In genomic region chr14:22978873-22979671, GRCh38 we compare ENCODE assay signal across 1 cellular context.
TF ChIP-seq lines count a peak whose summit lies in the region.

No MANE protein-coding gene starts in this region.

TF ChIP-seq in HepG2, 621 proteins besides CTCF, POLR2A, EP300 and RAD21 (continued from another document and continues in another):
- TF ChIP-seq ZNF746 (CRISPR knock-in tag; IDR thresholded peaks at IDR 0.05) (no peak), ZNF580 (CRISPR knock-in tag; IDR thresholded peaks at IDR 0.05; ENCODE audit: borderline replicate concordance, low read depth) (0 out of 2 replicates have a peak, but pooled peaks have one; percentile 44), ZFP36L2 (CRISPR knock-in tag; IDR thresholded peaks at IDR 0.05) (no peak), ZKSCAN1 (IDR thresholded peaks at IDR 0.05; ENCODE audit: low read length) (no peak), FOXM1 (CRISPR knock-in tag; IDR thresholded peaks at IDR 0.05) (no peak), ZNF773 (CRISPR knock-in tag; IDR thresholded peaks at IDR 0.05; ENCODE audit: borderline replicate concordance) (no peak), ARHGAP35 (CRISPR knock-in tag; IDR thresholded peaks at IDR 0.05; ENCODE audit: borderline replicate concordance) (no peak; the same call in 1 of the 2 replicates), ZFP91 (CRISPR knock-in tag; IDR thresholded peaks at IDR 0.05; ENCODE audit: borderline replicate concordance) (no peak), ZNF672 (CRISPR knock-in tag; IDR thresholded peaks at IDR 0.05) (no peak), ZIK1 (CRISPR knock-in tag; IDR thresholded peaks at IDR 0.05; ENCODE audit: borderline replicate concordance, low read depth) (no peak; the same call in 1 of the 2 replicates), CERS6 (CRISPR knock-in tag; IDR thresholded peaks at IDR 0.05) (no peak), MYNN (CRISPR knock-in tag; IDR thresholded peaks at IDR 0.05; ENCODE audit: low read depth) (peak; percentile 60; the same call in 1 of the 2 replicates), MBNL3 (CRISPR knock-in tag; conservative IDR thresholded peaks at IDR 0.05) (no peak), ZBTB34 (CRISPR knock-in tag; IDR thresholded peaks at IDR 0.05) (no peak), PREB (CRISPR knock-in tag; IDR thresholded peaks at IDR 0.05) (no peak), GPBP1L1 (CRISPR knock-in tag; IDR thresholded peaks at IDR 0.05) (no peak), ATF4 (CRISPR knock-in tag; IDR thresholded peaks at IDR 0.05) (no peak), NKX3-1 (CRISPR knock-in tag; IDR thresholded peaks at IDR 0.05) (no peak), CENPX (CRISPR knock-in tag; IDR thresholded peaks at IDR 0.05) (no peak), SP2 (CRISPR knock-in tag; IDR thresholded peaks at IDR 0.05) (no peak), ELF3 (CRISPR knock-in tag; IDR thresholded peaks at IDR 0.05) (no peak), IKZF1 (IDR thresholded peaks at IDR 0.05) (no peak), RNF2 (conservative IDR thresholded peaks at IDR 0.05; ENCODE audit: low read depth) (no peak), IKZF5 (CRISPR knock-in tag; IDR thresholded peaks at IDR 0.05) (0 out of 2 replicates have a peak, but pooled peaks have one; percentile 17), ZNF264 (CRISPR knock-in tag; IDR thresholded peaks at IDR 0.05) (no peak), MED13 (CRISPR knock-in tag; IDR thresholded peaks at IDR 0.05) (no peak), ZNF256 (CRISPR knock-in tag; conservative IDR thresholded peaks at IDR 0.05) (no peak), ZNF816 (CRISPR knock-in tag; IDR thresholded peaks at IDR 0.05; ENCODE audit: borderline replicate concordance) (no peak), POGK (CRISPR knock-in tag; conservative IDR thresholded peaks at IDR 0.05) (no peak), BORCS8-MEF2B (CRISPR knock-in tag; IDR thresholded peaks at IDR 0.05) (no peak), ZBTB4 (CRISPR knock-in tag; IDR thresholded peaks at IDR 0.05; ENCODE audit: borderline replicate concordance) (0 out of 2 replicates have a peak, but pooled peaks have one; percentile 32), ZNF446 (CRISPR knock-in tag; IDR thresholded peaks at IDR 0.05) (no peak), ZNF678 (CRISPR knock-in tag; IDR thresholded peaks at IDR 0.05) (peak; percentile 91; the same call in 1 of the 2 replicates), SATB2 (CRISPR knock-in tag; IDR thresholded peaks at IDR 0.05) (no peak), ZNF652 (CRISPR knock-in tag; IDR thresholded peaks at IDR 0.05; ENCODE audit: borderline replicate concordance, low read depth) (no peak), TBP (CRISPR knock-in tag; IDR thresholded peaks at IDR 0.05) (no peak), MAZ (IDR thresholded peaks at IDR 0.05; ENCODE audit: borderline replicate concordance, low read depth, low read length) (peak; percentile 13; the same call in 1 of the 2 replicates), MAZ (CRISPR knock-in tag; IDR thresholded peaks at IDR 0.05; ENCODE audit: low read depth) (peak; percentile 78), RFXAP (CRISPR knock-in tag; IDR thresholded peaks at IDR 0.05; ENCODE audit: borderline replicate concordance) (no peak), BHLHE40 (IDR thresholded peaks at IDR 0.05; ENCODE audit: low read length) (no peak; the same call in 1 of the 2 replicates), ZNF646 (CRISPR knock-in tag; IDR thresholded peaks at IDR 0.05) (no peak)
